Comparison of ENCODE assay signal across 8 cellular contexts in the genomic region with DNA sequence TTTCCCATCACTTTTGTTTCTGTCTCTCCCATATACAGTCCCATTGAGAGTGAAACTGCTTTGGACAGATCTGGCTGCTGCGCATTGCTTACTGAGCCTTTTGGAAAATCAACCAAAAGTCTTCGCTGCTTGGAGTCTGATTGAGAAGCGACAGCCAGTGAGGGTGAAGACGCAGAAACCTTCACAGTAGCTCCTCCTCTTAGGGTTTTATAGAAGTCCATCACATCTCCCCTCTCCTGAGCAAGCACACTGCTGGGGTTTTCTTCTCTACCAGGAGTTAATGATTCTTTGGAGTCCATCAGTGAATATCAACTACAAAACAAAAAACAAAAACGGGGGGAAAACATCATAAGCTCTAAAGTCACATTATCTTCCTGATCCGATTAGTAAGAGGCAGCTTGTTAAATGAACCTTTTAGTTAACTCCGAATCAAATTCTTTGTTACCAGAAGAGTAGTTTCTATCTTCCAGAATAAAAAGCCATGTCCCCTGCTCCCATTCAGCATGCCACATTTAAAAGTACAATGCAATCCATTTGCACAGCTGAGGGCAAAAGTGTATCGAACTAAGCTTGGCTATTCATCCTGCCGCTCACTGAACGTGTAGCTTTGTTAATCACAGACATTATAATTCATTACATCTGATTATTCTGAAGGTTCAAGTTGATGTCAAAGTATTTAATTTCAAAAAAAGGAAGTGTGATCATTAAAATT. TPM values are rescaled to one million over a fixed set of nuclear protein-coding genes. Genes with fewer than 3 reads are reported as not detected.
DNase-seq lines count a peak whose midpoint lies in the region; ATAC-seq, FAIRE-seq and TF ChIP-seq lines count a peak whose summit lies in the region.

No MANE protein-coding gene starts in this region.

- H3K36me3 ChIP-seq in lower lobe of right lung (no peaks in the 10 kb centered on the region), upper lobe of left lung (no peaks in the 10 kb centered on the region)

- peaks cover 65% of the 10 kb centered on the region for H3K4me1 Mint-ChIP-seq in activated naive CD8-positive, alpha-beta T cell treated with anti-CD3 and anti-CD28 coated beads, Interleukin-2, amount 50 U/mL, for 24 hours

- no peaks in the 10 kb centered on the region for H3K9me3 ChIP-seq in right cardiac atrium (ENCODE audit: control insufficient read depth, low read length)
- no peaks in the 10 kb centered on the region for H3K9me3 ChIP-seq in lower lobe of right lung
- no peaks in the 10 kb centered on the region for H3K9me3 ChIP-seq in upper lobe of left lung

- TF ChIP-seq POLR2A in upper lobe of left lung (IDR thresholded peaks at IDR 0.05): no peak
- no peak; the same call in 1 of the 2 replicates for TF ChIP-seq POLR2A in GM12891 (IDR thresholded peaks at IDR 0.05; ENCODE audit: low read depth, low read length)

- H3K27ac ChIP-seq in right cardiac atrium (ENCODE audit: low read length): peak overlapping the region; percentile 55
- H3K27ac ChIP-seq in lower lobe of right lung: peak overlapping the region; percentile 100
- H3K27ac ChIP-seq in upper lobe of left lung: peak overlapping the region; percentile 53 to 100 (median 100)

- H3K27ac Mint-ChIP-seq in activated naive CD8-positive, alpha-beta T cell treated with anti-CD3 and anti-CD28 coated beads, Interleukin-2, amount 50 U/mL, for 24 hours: peak overlapping the region; percentile 24

- H3K36me3 Mint-ChIP-seq in activated naive CD8-positive, alpha-beta T cell treated with anti-CD3 and anti-CD28 coated beads, Interleukin-2, amount 50 U/mL, for 24 hours (ENCODE audit: low read depth): peaks cover 40% of the 10 kb centered on the region

- 16% methylated on average over 10 of the region's 10 CpGs for WGBS in right cardiac atrium
- WGBS in upper lobe of left lung, 2 donors: 43 to 54% methylated on average over 10 of the region's 10 CpGs

- ATAC-seq in right cardiac atrium (no peak), lower lobe of right lung (no peak), upper lobe of left lung (ENCODE audit: low FRiP score in 2 of 2) (no peak), GM21390 (IDR thresholded peaks at IDR 0.05; ENCODE audit: unreplicated experiment) (no peak)
- no peak for ATAC-seq in activated naive CD8-positive, alpha-beta T cell treated with anti-CD3 and anti-CD28 coated beads, Interleukin-2, amount 50 U/mL, for 24 hours

- TF ChIP-seq EP300 in upper lobe of left lung (IDR thresholded peaks at IDR 0.05): no peak

- peak overlapping the region; percentile 91 for H3K4me3 Mint-ChIP-seq in activated naive CD8-positive, alpha-beta T cell treated with anti-CD3 and anti-CD28 coated beads, Interleukin-2, amount 50 U/mL, for 24 hours

- no peak for FAIRE-seq in GM12891 (lab: Jason Lieb, UNC)

- intact Hi-C loops in right cardiac atrium (cut with DNase I) (loop anchor here in 2 of 4 donors (5.0 to 10.0 kb wide), 5 partner anchors 206 to 473 kb away; no protein-coding TSS in a partner anchor), cardiac septum (cut with DNase I) (loop anchor here (5.0 to 10.0 kb wide), 5 partner anchors 188 to 744 kb away; no protein-coding TSS in a partner anchor), lower lobe of right lung (cut with DNase I) (no loop called here)

- H3K27me3 Mint-ChIP-seq in activated naive CD8-positive, alpha-beta T cell treated with anti-CD3 and anti-CD28 coated beads, Interleukin-2, amount 50 U/mL, for 24 hours: no peaks in the 10 kb centered on the region

- H3K4me3 ChIP-seq in right cardiac atrium (ENCODE audit: low read length) (peak overlapping the region; percentile 78), lower lobe of right lung (peak overlapping the region; percentile 92), upper lobe of left lung (peak overlapping the region in 3 of 4 donors; percentile 90 to 93 (median 91))

- H3K27me3 ChIP-seq in right cardiac atrium (ENCODE audit: control insufficient read depth, insufficient read depth): no peaks in the 10 kb centered on the region
- H3K27me3 ChIP-seq in lower lobe of right lung (ENCODE audit: low read depth): no peaks in the 10 kb centered on the region
- H3K27me3 ChIP-seq in upper lobe of left lung: no peaks in the 10 kb centered on the region

- H3K9me3 Mint-ChIP-seq in activated naive CD8-positive, alpha-beta T cell treated with anti-CD3 and anti-CD28 coated beads, Interleukin-2, amount 50 U/mL, for 24 hours: no peaks in the 10 kb centered on the region

- DNase-seq in right cardiac atrium (peak; percentile 6 to 47 (median 44)), cardiac septum (ENCODE audit: low spot score) (no peak), lower lobe of right lung (no peak), upper lobe of left lung (no peak), GM12891 (ENCODE audit: insufficient read length, low spot score) (no peak), activated gamma-delta T cell treated with Interleukin-2 at 50 U/mL for 16 hours (no peak)
- DNase-seq in activated naive CD8-positive, alpha-beta T cell treated with anti-CD3 and anti-CD28 coated beads, Interleukin-2, amount 50 U/mL, for 24 hours: no peak

- H3K4me1 ChIP-seq in right cardiac atrium (ENCODE audit: control insufficient read depth, insufficient read depth, low read length) (peaks cover 3% of the 10 kb centered on the region), lower lobe of right lung (peaks cover 56% of the 10 kb centered on the region), upper lobe of left lung (peaks cover 21 to 54% (median 46%) of the 10 kb centered on the region in 4 donors)

- TF ChIP-seq CTCF in lower lobe of right lung (IDR thresholded peaks at IDR 0.05) (no peak), upper lobe of left lung (IDR thresholded peaks at IDR 0.05) (no peak)

TF ChIP-seq in GM12891, 5 proteins besides CTCF, POLR2A, EP300 and RAD21:
- TF ChIP-seq POLR2AphosphoS5 (IDR thresholded peaks at IDR 0.05; ENCODE audit: low read depth, low read length) (no peak), TAF1 (IDR thresholded peaks at IDR 0.05; ENCODE audit: low read depth, low read length) (no peak), PAX5 (IDR thresholded peaks at IDR 0.05; ENCODE audit: insufficient read depth, low read length, severe bottlenecking) (no peak), POU2F2 (IDR thresholded peaks at IDR 0.05; ENCODE audit: low read depth, low read length) (no peak), SPI1 (IDR thresholded peaks at IDR 0.05; ENCODE audit: low read depth, low read length) (no peak)

RNA-seq across cellular contexts. Expression of gene NR3C1, which starts 2.8 kb away (rescaled TPM):
- total RNA-seq in right cardiac atrium: 10 to 100 TPM; 47.2 to 66.5 (median 50.1) TPM
- polyA plus RNA-seq in right cardiac atrium: 16.5 TPM
- total RNA-seq in cardiac septum: 68.5 TPM
- total RNA-seq in lower lobe of right lung: 110 TPM
- total RNA-seq in upper lobe of left lung: 100 to 1,000 TPM in 1 of 6 donors, 10 to 100 TPM in 5; 44.5 to 101 (median 72.7) TPM
- polyA plus RNA-seq in GM12891 (2012; ENCODE audit: low read depth, missing spikeins): 58.2 TPM

Comparison
In these comparisons a context has a peak if more than half of its experiments do, and no peak if none do; other contexts are left out.
1. DNase-seq: peak in right cardiac atrium (3 of 3); none in cardiac septum (single experiment), activated naive CD8-positive, alpha-beta T cell treated with anti-CD3 and anti-CD28 coated beads, Interleukin-2, amount 50 U/mL, for 24 hours (single experiment), lower lobe of right lung (single experiment), upper lobe of left lung (0 of 2), GM12891 (single experiment) and activated gamma-delta T cell treated with Interleukin-2 at 50 U/mL for 16 hours (single experiment).
2. Peak in every context shown above with its lines, with median percentiles within 50 percentile points of each other: H3K27ac ChIP-seq and H3K4me3 ChIP-seq.